Comparison of ENCODE assay signal across 30 cellular contexts in genomic region chr1:202061055-202061454, GRCh38.
"Had no signal": no experiment of that assay in that cellular context is flagged by ENCODE, and none has a peak within 500 bp of the region (broad histone marks: within the 10 kb centered on the region; RNA-seq: fewer than 3 reads in every experiment).

No MANE protein-coding gene starts in this region.

- FAIRE-seq: astrocyte, bronchial epithelial cell had no signal

- H3K4me1 ChIP-seq: gastrocnemius medialis had no signal

- H3K4me3 ChIP-seq: coronary artery, dorsolateral prefrontal cortex, gastrocnemius medialis, heart left ventricle had no signal

- H3K27me3 ChIP-seq: brain microvascular endothelial cell, foreskin keratinocyte, gastrocnemius medialis had no signal

- ATAC-seq: activated CD4-positive, alpha-beta T cell treated with anti-CD3 and anti-CD28 coated beads for 36 hours; activated CD8-positive, alpha-beta memory T cell treated with anti-CD3 and anti-CD28 coated beads, Interleukin-2, amount 10 ng/mL, durations not matched to agents 7 days and 5 days; activated CD8-positive, alpha-beta T cell treated with anti-CD3 and anti-CD28 coated beads, Interleukin-2, amount 10 ng/mL, durations not matched to agents 7 days and 5 days; activated T-cell treated with anti-CD3 and anti-CD28 coated beads, Interleukin-2, amount 50 U/mL, for 72 hours; activated T-helper 17 cell treated with anti-CD3 and anti-CD28 coated beads, Interleukin-2, amount 50 U/mL, for 72 hours; esophagus mucosa; foreskin keratinocyte; gastrocnemius medialis; heart left ventricle had no signal

- DNase-seq: activated CD4-positive, alpha-beta memory T cell treated with anti-CD3 and anti-CD28 coated beads for 36 hours; activated CD4-positive, alpha-beta T cell treated with anti-CD3 and anti-CD28 coated beads for 36 hours; activated CD4-positive, alpha-beta T cell treated with anti-CD3 and anti-CD28 coated beads, Interleukin-2, amount 10 ng/mL, durations not matched to agents 24 days and 14 days; activated CD4-positive, CD25-positive, alpha-beta regulatory T cell; activated CD4-positive, CD25-positive, alpha-beta regulatory T cell treated with anti-CD3 and anti-CD28 coated beads, Interleukin-2, amount 50 U/mL, for 72 hours; activated CD8-positive, alpha-beta memory T cell treated with anti-CD3 and anti-CD28 coated beads, Interleukin-2, amount 10 ng/mL, durations not matched to agents 7 days and 5 days; activated CD8-positive, alpha-beta memory T cell treated with anti-CD3 and anti-CD28 coated beads, Interleukin-2, amount 50 U/mL, for 4 hours; activated CD8-positive, alpha-beta T cell treated with anti-CD3 and anti-CD28 coated beads, Interleukin-2, amount 10 ng/mL, durations not matched to agents 7 days and 5 days; activated effector memory CD4-positive, alpha-beta T cell treated with Interleukin-2 at 50 U/mL for 16 hours; activated gamma-delta T cell treated with Interleukin-2 at 50 U/mL for 16 hours; activated naive CD4-positive, alpha-beta T cell treated with anti-CD3 and anti-CD28 coated beads, Interleukin-2, amount 50 U/mL, for 16 hours; activated naive CD4-positive, alpha-beta T cell treated with Interleukin-2 at 50 U/mL for 16 hours; activated T-cell treated with anti-CD3 and anti-CD28 coated beads, Interleukin-2, amount 50 U/mL, for 24 hours; activated T-cell treated with anti-CD3 and anti-CD28 coated beads, Interleukin-2, amount 50 U/mL, for 72 hours; amniotic stem cell; anterior cingulate cortex; brain microvascular endothelial cell; dorsolateral prefrontal cortex; effector memory CD4-positive, alpha-beta T cell; endodermal cell; foreskin keratinocyte; gastrocnemius medialis; glutamatergic neuron; heart left ventricle; T-helper 2 cell had no signal

- H3K9me3 ChIP-seq: gastrocnemius medialis, heart left ventricle had no signal

- H3K36me3 ChIP-seq: brain microvascular endothelial cell, gastrocnemius medialis, heart left ventricle had no signal

- H3K27ac ChIP-seq: brain microvascular endothelial cell, coronary artery, dorsolateral prefrontal cortex, foreskin keratinocyte, gastrocnemius medialis, heart left ventricle had no signal
